Comparison of ENCODE assay signal across 21 cellular contexts in genomic region chr17:72691017-72691416, GRCh38.
"Had no signal": no experiment of that assay in that cellular context is flagged by ENCODE, and none has a peak within 500 bp of the region (broad histone marks: within the 10 kb centered on the region; RNA-seq: fewer than 3 reads in every experiment).

No MANE protein-coding gene starts in this region.

- DNase-seq: activated CD4-positive, alpha-beta T cell treated with anti-CD3 and anti-CD28 coated beads, Interleukin-2, amount 10 ng/mL, durations not matched to agents 7 days and 5 days; activated CD4-positive, CD25-positive, alpha-beta regulatory T cell treated with anti-CD3 and anti-CD28 coated beads, Interleukin-2, amount 50 U/mL, for 72 hours; activated CD8-positive, alpha-beta T cell treated with anti-CD3 and anti-CD28 coated beads, Interleukin-2, amount 10 ng/mL, durations not matched to agents 7 days and 5 days; activated gamma-delta T cell treated with Interleukin-2 at 50 U/mL for 16 hours; activated T-cell treated with anti-CD3 and anti-CD28 coated beads, Interleukin-2, amount 50 U/mL, for 1 hour; anterior cingulate cortex; central memory CD4-positive, alpha-beta T cell; effector memory CD4-positive, alpha-beta T cell; gastrocnemius medialis; head of caudate nucleus; hypothalamus; left ventricle myocardium superior; naive thymus-derived CD8-positive, alpha-beta T cell; ovary; psoas muscle; spleen; stimulated activated CD4-positive, alpha-beta T cell treated with anti-CD3 and anti-CD28 coated beads, Interleukin-4, amount 100 ng/mL, for 1 hour; tibial artery; WERI-Rb-1 had no signal

- H2AFZ ChIP-seq: neural progenitor cell had no signal

- H3K9ac ChIP-seq: neural progenitor cell had no signal

- H3K27ac ChIP-seq: gastrocnemius medialis, neural progenitor cell, ovary, psoas muscle, right atrium auricular region, spleen, tibial artery, WERI-Rb-1 had no signal

- H3K9me3 ChIP-seq: gastrocnemius medialis, ovary, psoas muscle, right atrium auricular region, spleen, tibial artery had no signal

- H3K36me3 ChIP-seq: gastrocnemius medialis, neural progenitor cell, ovary, right atrium auricular region had no signal

- H3K4me2 ChIP-seq: neural progenitor cell had no signal

- H3K27me3 ChIP-seq: gastrocnemius medialis, neural progenitor cell, ovary, right atrium auricular region, spleen, tibial artery had no signal

- ATAC-seq: activated CD8-positive, alpha-beta T cell treated with anti-CD3 and anti-CD28 coated beads, Interleukin-2, amount 10 ng/mL, durations not matched to agents 7 days and 5 days; gastrocnemius medialis; left ventricle myocardium superior; naive thymus-derived CD8-positive, alpha-beta T cell; psoas muscle had no signal

- H3K4me1 ChIP-seq: gastrocnemius medialis, neural progenitor cell, psoas muscle, right atrium auricular region, spleen, tibial artery had no signal

- H3K4me3 ChIP-seq: gastrocnemius medialis, neural progenitor cell, ovary, psoas muscle, right atrium auricular region, spleen, tibial artery had no signal
